ENCODE assay signal across 15 cellular contexts in genomic region chr22:18067548-18068341, GRCh38. TPM values are rescaled to one million over a fixed set of nuclear protein-coding genes. Genes with fewer than 3 reads are reported as not detected.
DNase-seq lines count a peak whose midpoint lies in the region; ATAC-seq, FAIRE-seq and TF ChIP-seq lines count a peak whose summit lies in the region.
"Had no signal": no experiment of that assay in that cellular context is flagged by ENCODE, and none has a peak within 500 bp of the region (broad histone marks: within the 10 kb centered on the region; RNA-seq: fewer than 3 reads in every experiment).

No MANE protein-coding gene starts in this region.

- H3K9me3 ChIP-seq in A549 (no peaks in the 10 kb centered on the region), T-helper 17 cell (ENCODE audit: control insufficient read depth, low read length, poor library complexity, severe bottlenecking) (no peaks in the 10 kb centered on the region)
- H3K9me3 ChIP-seq: pancreas had no signal

- H3K4me2 ChIP-seq in A549, result no peak overlapping the region

- H3K27ac ChIP-seq in A549, result peak overlapping the region; percentile 42 to 58; a peak in 4 of 6 replicates

- no peak for ATAC-seq in A549
- ATAC-seq in T-helper 17 cell, result no peak
- peak; percentile 54 for ATAC-seq in left ventricle myocardium superior
- ATAC-seq in sciatic nerve, result peak; percentile 44

- TF ChIP-seq CTCF in A549 (IDR thresholded peaks at IDR 0.05) (no peak), GM10248 (IDR thresholded peaks at IDR 0.05; ENCODE audit: control extremely low read depth, extremely low read depth, low read depth, missing control alignments) (no peak)

- H3K36me3 ChIP-seq in H7 (replicated peaks; ENCODE audit: control insufficient read depth, insufficient read depth, low read length), result no peaks in the 10 kb centered on the region
- H3K36me3 ChIP-seq: pancreas had no signal

- FAIRE-seq in A549 (lab: Jason Lieb, UNC), result no peak
- FAIRE-seq: pancreas had no signal

- DNase-seq in A549 (ENCODE audit: low read depth in 1 of 2, low spot score in 1 of 2), result no peak
- no peak for DNase-seq in T-helper 17 cell
- DNase-seq in left ventricle myocardium superior, result no peak
- no peak for DNase-seq in sciatic nerve (ENCODE audit: low spot score)
- no peak for DNase-seq in H7
- no peak for DNase-seq in NCI-H748 treated with DMSO at 0.1 percent for 48 hours (lab: John Stamatoyannopoulos, UW)
- DNase-seq in NCI-H146 (lab: John Stamatoyannopoulos, UW), result no peak
- no peak for DNase-seq in GM10248 (ENCODE audit: extremely low spot score)
- DNase-seq: activated CD4-positive, alpha-beta T cell treated with anti-CD3 and anti-CD28 coated beads, Interleukin-2, amount 50 U/mL, for 48 hours; activated naive CD4-positive, alpha-beta T cell treated with anti-CD3 and anti-CD28 coated beads for 36 hours; DND-41; OCI-M1; stimulated activated CD4-positive, alpha-beta T cell treated with anti-CD3 and anti-CD28 coated beads, Interleukin-4, amount 100 ng/mL, for 1 hour; T-helper 1 cell had no signal

- intact Hi-C loops in left ventricle myocardium superior (cut with micrococcal nuclease) (no loop called here), sciatic nerve (cut with DNase I) (no loop called here)

- peak overlapping the region; percentile 39 for H3K27ac Mint-ChIP-seq in T-helper 17 cell
- H3K27ac Mint-ChIP-seq: activated naive CD4-positive, alpha-beta T cell treated with anti-CD3 and anti-CD28 coated beads for 36 hours had no signal

- H3K4me3 ChIP-seq in A549 (no peak overlapping the region), H7 (ENCODE audit: insufficient read depth, low read depth, low read length) (no peak overlapping the region)
- H3K4me3 ChIP-seq: pancreas had no signal

- TF ChIP-seq POLR2A in A549 (IDR thresholded peaks at IDR 0.05; ENCODE audit: low read length), result no peak

- POLR2A ChIA-PET in A549 (lab: Yijun Ruan, JAX), result no interaction called here
- POLR2A ChIA-PET in GM10248 (lab: Yijun Ruan, JAX), result no interaction called here

- H3K4me1 Mint-ChIP-seq in T-helper 17 cell, result peaks cover 8% of the 10 kb centered on the region

- no peak overlapping the region for H3K4me3 Mint-ChIP-seq in T-helper 17 cell
- H3K4me3 Mint-ChIP-seq: activated naive CD4-positive, alpha-beta T cell treated with anti-CD3 and anti-CD28 coated beads for 36 hours had no signal

- no peak for TF ChIP-seq EP300 in A549 (IDR thresholded peaks at IDR 0.05)

- TF ChIP-seq RAD21 in A549 (conservative IDR thresholded peaks at IDR 0.05 in 1 of 2, IDR thresholded peaks at IDR 0.05 in 1 of 2), result no peak

- WGBS in A549 (ENCODE audit: missing lambda C conversion rate), result 83% methylated on average over 14 of the region's 14 CpGs

- H3K4me1 ChIP-seq in A549, result peaks cover 25% of the 10 kb centered on the region
- H3K4me1 ChIP-seq: pancreas had no signal

- peaks cover 59% of the 10 kb centered on the region for H3K27me3 Mint-ChIP-seq in T-helper 17 cell

- peaks cover 3% of the 10 kb centered on the region for H3K36me3 Mint-ChIP-seq in T-helper 17 cell (ENCODE audit: low read depth)

- H3K27me3 ChIP-seq in H7 (ENCODE audit: control insufficient read depth, insufficient read depth, low read length), result peaks cover 2% of the 10 kb centered on the region
- H3K27me3 ChIP-seq: pancreas had no signal

- CTCF ChIA-PET in A549 (lab: Yijun Ruan, JAX), result interaction anchor here (1.2 to 1.4 kb wide), 2 partner anchors 8 to 43 kb away, joined by 4 to 5 read pairs; partner anchors contain the start of gene MICAL3
- CTCF ChIA-PET in GM10248 (lab: Yijun Ruan, JAX), result interaction anchor here (1.1 kb wide), 2 partner anchors 9 to 10 kb away, joined by 3 read pairs; partner anchors contain the start of gene PEX26

TF ChIP-seq in A549, 52 proteins besides CTCF, POLR2A, EP300 and RAD21:
- TF ChIP-seq PBX3 (IDR thresholded peaks at IDR 0.05) (no peak), ESRRA (IDR thresholded peaks at IDR 0.05; ENCODE audit: borderline replicate concordance, low read length) (no peak), CHD2 (IDR thresholded peaks at IDR 0.05; ENCODE audit: low read length, partially characterized antibody) (no peak), HMGXB4 (CRISPR knock-in tag; IDR thresholded peaks at IDR 0.05; ENCODE audit: borderline replicate concordance) (no peak), FOSB (CRISPR knock-in tag; IDR thresholded peaks at IDR 0.05) (no peak)
TF ChIP-seq in A549: peak in this region for 0.

RNA-seq across cellular contexts. Expression of gene PEX26, which starts 10.0 kb away (rescaled TPM):
- polyA plus RNA-seq in A549 (2011; rRNA removed), result 12.4 and 15.3 TPM in 2 replicates
- polyA plus RNA-seq in A549 (2012; cell fraction: cytosol; rRNA removed), result 6.8 and 11.5 TPM in 2 replicates
- polyA plus RNA-seq in A549 (2012; cell fraction: nucleus; rRNA removed), result 8.3 and 9.9 TPM in 2 replicates
- 10.8 to 12.7 TPM (median 11.8 TPM) in 3 replicates for polyA plus RNA-seq in A549 (2017; fragmentation: RNase III; extraction: RNeasy Plus Mini Kit Qiagen cat#74134 plus additional on column Dnase treatment)
- polyA minus RNA-seq in A549 (2011; rRNA and poly(A)+ RNA removed), result 23.8 and 24.1 TPM in 2 replicates
- 10 to 100 TPM; 28.4 to 37.3 TPM for total RNA-seq in T-helper 17 cell
- 20.6 TPM for total RNA-seq in left ventricle myocardium superior
- total RNA-seq in sciatic nerve, result 25.9 TPM
- 29.7 and 34.5 TPM in 2 replicates for total RNA-seq in H7 (2014; rRNA removed; shearing (Covaris generic))

RNA-seq across cellular contexts. Expression of gene TUBA8, which starts 42.9 kb away (rescaled TPM):
- polyA plus RNA-seq in A549 (2011; rRNA removed), result 0.66 and 0.90 TPM in 2 replicates
- 1.1 TPM in 2 replicates for polyA plus RNA-seq in A549 (2012; cell fraction: cytosol; rRNA removed)
- polyA plus RNA-seq in A549 (2012; cell fraction: nucleus; rRNA removed), result 3.5 and 3.8 TPM in 2 replicates
- polyA plus RNA-seq in A549 (2017; fragmentation: RNase III; extraction: RNeasy Plus Mini Kit Qiagen cat#74134 plus additional on column Dnase treatment), result 0.13 to 0.41 TPM in 2 of 3 replicates, not detected in the other
- polyA minus RNA-seq in A549 (2011; rRNA and poly(A)+ RNA removed), result 1.2 and 1.5 TPM in 2 replicates
- 10 to 100 TPM in 1 of 2 donors, 1 to 10 TPM in 1; 2.3 to 27.0 TPM for total RNA-seq in T-helper 17 cell
- total RNA-seq in left ventricle myocardium superior, result 298 TPM
- 3.7 TPM for total RNA-seq in sciatic nerve
- total RNA-seq in H7 (2014; rRNA removed; shearing (Covaris generic)), result 0.92 and 2.7 TPM in 2 replicates

RNA-seq across cellular contexts. Expression of gene MICAL3, which starts 43.4 kb away (rescaled TPM):
- polyA plus RNA-seq in A549 (2011; rRNA removed), result 18.7 and 20.5 TPM in 2 replicates
- polyA plus RNA-seq in A549 (2012; cell fraction: cytosol; rRNA removed), result 13.3 and 17.7 TPM in 2 replicates
- 74.0 and 74.6 TPM in 2 replicates for polyA plus RNA-seq in A549 (2012; cell fraction: nucleus; rRNA removed)
- polyA plus RNA-seq in A549 (2017; fragmentation: RNase III; extraction: RNeasy Plus Mini Kit Qiagen cat#74134 plus additional on column Dnase treatment), result 30.1 to 35.1 TPM (median 30.3 TPM) in 3 replicates
- 28.0 and 34.1 TPM in 2 replicates for polyA minus RNA-seq in A549 (2011; rRNA and poly(A)+ RNA removed)
- total RNA-seq in T-helper 17 cell, result 10 to 100 TPM; 28.9 to 37.0 TPM
- total RNA-seq in left ventricle myocardium superior, result 90.4 TPM
- 131 TPM for total RNA-seq in sciatic nerve
- 11.8 and 12.3 TPM in 2 replicates for total RNA-seq in H7 (2014; rRNA removed; shearing (Covaris generic))

Comparison
In these comparisons a context has a peak if more than half of its experiments do, and no peak if none do; other contexts are left out.
1. ATAC-seq: peak in left ventricle myocardium superior (single experiment) and sciatic nerve (single experiment); none in A549 (0 of 2) and T-helper 17 cell (single experiment).
2. RNA of gene TUBA8, which starts 42.9 kb away (total RNA-seq): 298 TPM in left ventricle myocardium superior (single experiment); 2.3 to 27.0 TPM in T-helper 17 cell, 3.7 TPM in sciatic nerve (single experiment) and 0.92 to 2.7 TPM in H7; every median in the first group is over 10 times any median in the second.